20 cellular contexts compared by ENCODE assay signal in the genomic region with DNA sequence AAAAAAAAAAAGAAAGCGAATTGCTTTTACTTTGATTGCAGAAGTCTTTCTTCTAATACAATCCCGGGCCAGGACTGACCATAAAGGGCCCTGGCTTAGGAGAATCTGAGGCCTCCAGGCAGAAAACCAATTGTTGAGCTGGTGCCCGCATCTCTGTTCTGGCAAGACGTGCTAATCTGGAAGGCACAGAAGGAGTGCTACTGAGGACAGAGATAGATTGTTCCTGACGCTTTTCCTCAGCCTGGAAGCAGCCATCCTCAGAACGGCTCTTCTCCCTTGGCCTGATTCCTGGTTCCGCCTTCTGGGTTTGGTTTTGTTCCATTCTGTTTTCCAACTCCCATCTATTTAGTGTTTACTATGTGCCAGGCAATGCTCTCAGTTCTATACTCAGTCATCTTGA.
"Had no signal": no experiment of that assay in that cellular context is flagged by ENCODE, and none has a peak within 500 bp of the region (broad histone marks: within the 10 kb centered on the region; RNA-seq: fewer than 3 reads in every experiment).

No MANE protein-coding gene starts in this region.

- H3K9me3 Mint-ChIP-seq: activated T-cell treated with anti-CD3 and anti-CD28 coated beads, Interleukin-2, amount 50 U/mL, for 24 hours; memory B cell; nephron; T-helper 2 cell treated with Interferon-gamma antibody and Interleukin-4, amounts not matched to agents 5 μg/mL and 100 μg/mL, for 36 hours had no signal

- ATAC-seq: gastroesophageal sphincter, pancreas, psoas muscle had no signal

- DNase-seq: activated CD4-positive, alpha-beta T cell treated with anti-CD3 and anti-CD28 coated beads for 48 hours; activated CD4-positive, alpha-beta T cell treated with anti-CD3 and anti-CD28 coated beads, Interleukin-2, amount 50 U/mL, for 48 hours; activated CD8-positive, alpha-beta memory T cell treated with anti-CD3 and anti-CD28 coated beads for 24 hours; activated gamma-delta T cell; activated naive CD4-positive, alpha-beta T cell treated with anti-CD3 and anti-CD28 coated beads, Interleukin-2, amount 50 U/mL, for 16 hours; activated T-cell treated with anti-CD3 and anti-CD28 coated beads, Interleukin-2, amount 50 U/mL, for 24 hours; amniotic stem cell; colonic mucosa; effector memory CD4-positive, alpha-beta T cell; kidney; pancreas; psoas muscle; stimulated activated CD4-positive, alpha-beta T cell treated with anti-CD3 and anti-CD28 coated beads, Interleukin-1b, Interleukin-23, amount 100 ng/mL, for 48 hours; stimulated activated naive CD4-positive, alpha-beta T cell; T-helper 1 cell; upper lobe of left lung had no signal

- H3K4me1 Mint-ChIP-seq: memory B cell, nephron had no signal

- H3K27me3 Mint-ChIP-seq: activated T-cell treated with anti-CD3 and anti-CD28 coated beads, Interleukin-2, amount 50 U/mL, for 24 hours; memory B cell had no signal

- H3K4me3 Mint-ChIP-seq: activated T-cell treated with anti-CD3 and anti-CD28 coated beads, Interleukin-2, amount 50 U/mL, for 24 hours; memory B cell; nephron; T-helper 2 cell treated with Interferon-gamma antibody and Interleukin-4, amounts not matched to agents 5 μg/mL and 100 μg/mL, for 36 hours had no signal

- H3K27ac Mint-ChIP-seq: activated T-cell treated with anti-CD3 and anti-CD28 coated beads, Interleukin-2, amount 50 U/mL, for 24 hours; memory B cell; nephron; T-helper 2 cell treated with Interferon-gamma antibody and Interleukin-4, amounts not matched to agents 5 μg/mL and 100 μg/mL, for 36 hours had no signal

- H3K36me3 Mint-ChIP-seq: memory B cell had no signal
